8 cellular contexts compared by ENCODE assay signal in the genomic region with DNA sequence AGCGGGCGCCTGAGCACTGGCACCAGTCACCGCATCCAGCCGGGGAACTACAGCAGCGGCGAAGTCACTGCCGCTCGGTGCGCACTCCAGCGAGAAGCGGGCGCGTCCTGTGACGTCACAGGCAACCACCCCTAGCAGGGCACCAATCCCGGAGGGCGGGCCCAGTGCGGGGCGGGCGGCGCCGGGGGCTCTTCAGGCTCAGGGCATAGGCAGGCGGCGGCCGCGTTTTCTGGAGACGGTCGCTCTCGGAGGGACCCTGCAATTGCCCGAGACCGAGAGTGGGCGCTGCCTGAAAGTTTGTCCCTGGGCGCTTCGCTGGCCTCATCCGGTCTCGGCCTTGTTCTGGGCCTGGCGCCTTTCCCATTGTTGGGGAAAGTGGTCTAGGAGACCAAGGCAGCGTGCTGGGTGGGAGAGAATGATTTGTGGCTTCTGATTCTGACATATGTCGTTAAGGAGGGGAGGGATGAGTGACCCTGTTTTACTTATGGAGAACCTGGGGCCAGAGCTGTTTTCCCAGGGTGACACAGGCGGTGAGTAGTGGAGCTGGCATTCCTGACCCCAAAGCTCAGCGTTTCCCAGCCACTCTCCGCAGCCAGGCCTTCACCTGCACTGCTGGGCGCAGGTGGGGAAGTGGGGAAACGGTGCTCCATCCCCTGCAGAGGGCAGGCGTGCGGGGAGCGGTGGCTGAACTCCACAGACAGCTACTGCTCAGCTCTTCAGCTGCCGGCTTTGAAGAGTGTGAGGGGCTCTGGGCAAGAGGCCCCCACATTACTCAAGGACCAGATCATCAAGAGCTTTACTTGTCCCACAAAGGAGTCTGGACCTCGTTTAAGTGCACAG. TPM values are rescaled to one million over a fixed set of nuclear protein-coding genes. Genes with fewer than 3 reads are reported as not detected.
DNase-seq lines count a peak whose midpoint lies in the region; ATAC-seq and TF ChIP-seq lines count a peak whose summit lies in the region.
"Not testable (repeated sequence)": the region's sequence is repeated elsewhere in the genome, so short reads cannot be mapped to it uniquely, and the experiment has no call there.

A gene with protein sequence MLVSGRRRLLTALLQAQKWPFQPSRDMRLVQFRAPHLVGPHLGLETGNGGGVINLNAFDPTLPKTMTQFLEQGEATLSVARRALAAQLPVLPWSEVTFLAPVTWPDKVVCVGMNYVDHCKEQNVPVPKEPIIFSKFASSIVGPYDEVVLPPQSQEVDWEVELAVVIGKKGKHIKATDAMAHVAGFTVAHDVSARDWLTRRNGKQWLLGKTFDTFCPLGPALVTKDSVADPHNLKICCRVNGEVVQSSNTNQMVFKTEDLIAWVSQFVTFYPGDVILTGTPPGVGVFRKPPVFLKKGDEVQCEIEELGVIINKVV (minus strand): TSS at position 111 of the 840 bp plus-strand sequence. CDS start 3,176 bp downstream, outside the sequence.

- not testable (repeated sequence) for H3K4me1 ChIP-seq in parathyroid adenoma

- peak within 1 kb of the TSS; percentile 64 for H3K4me3 Mint-ChIP-seq in T-helper 1 cell treated with Interleukin-12 subunit alpha and Interleukin-12 subunit beta and Interleukin-4 antibody, amounts not matched to agents 30 μg/mL and 1 μg/mL, for 36 hours
- peak within 1 kb of the TSS; percentile 78 for H3K4me3 Mint-ChIP-seq in activated naive CD8-positive, alpha-beta T cell treated with anti-CD3 and anti-CD28 coated beads for 36 hours

- H3K9me3 Mint-ChIP-seq in T-helper 1 cell treated with Interleukin-12 subunit alpha and Interleukin-12 subunit beta and Interleukin-4 antibody, amounts not matched to agents 30 μg/mL and 1 μg/mL, for 36 hours; activated naive CD8-positive, alpha-beta T cell treated with anti-CD3 and anti-CD28 coated beads for 36 hours: not testable (repeated sequence)

- H3K79me2 ChIP-seq in parathyroid adenoma, result not testable (repeated sequence)

- peak within 1 kb of the TSS; percentile 72 for H3K27ac Mint-ChIP-seq in T-helper 1 cell treated with Interleukin-12 subunit alpha and Interleukin-12 subunit beta and Interleukin-4 antibody, amounts not matched to agents 30 μg/mL and 1 μg/mL, for 36 hours
- peak within 1 kb of the TSS; percentile 63 for H3K27ac Mint-ChIP-seq in activated naive CD8-positive, alpha-beta T cell treated with anti-CD3 and anti-CD28 coated beads for 36 hours

- H3K9me3 ChIP-seq in parathyroid adenoma (ENCODE audit: control insufficient read depth, low read length), result not testable (repeated sequence)

- peak within 1 kb of the TSS; percentile 9 for H3K4me2 ChIP-seq in parathyroid adenoma (ENCODE audit: low read length)

- not testable (repeated sequence) for H3K9ac ChIP-seq in parathyroid adenoma

- peak within 1 kb of the TSS; percentile 91 for H2AFZ ChIP-seq in parathyroid adenoma

- CTCF ChIA-PET in GM10248 (lab: Yijun Ruan, JAX), result interaction anchor here (0.9 to 1.5 kb wide), 2 partner anchors 17 to 237 kb away, joined by 3 to 8 read pairs; a partner anchor contains a TSS

- peaks cover 10% of the 10 kb centered on the region for H3K4me1 Mint-ChIP-seq in T-helper 1 cell treated with Interleukin-12 subunit alpha and Interleukin-12 subunit beta and Interleukin-4 antibody, amounts not matched to agents 30 μg/mL and 1 μg/mL, for 36 hours (ENCODE audit: low read depth)
- peaks cover 12% of the 10 kb centered on the region for H3K4me1 Mint-ChIP-seq in activated naive CD8-positive, alpha-beta T cell treated with anti-CD3 and anti-CD28 coated beads for 36 hours

- peaks cover 16% of the 10 kb centered on the region for H3K27me3 Mint-ChIP-seq in T-helper 1 cell treated with Interleukin-12 subunit alpha and Interleukin-12 subunit beta and Interleukin-4 antibody, amounts not matched to agents 30 μg/mL and 1 μg/mL, for 36 hours (ENCODE audit: low read depth)
- not testable (repeated sequence) for H3K27me3 Mint-ChIP-seq in activated naive CD8-positive, alpha-beta T cell treated with anti-CD3 and anti-CD28 coated beads for 36 hours

- not testable (repeated sequence) for H3K36me3 ChIP-seq in parathyroid adenoma (ENCODE audit: control insufficient read depth, insufficient read depth, low read length)

- H3K27ac ChIP-seq in parathyroid adenoma, result peak within 1 kb of the TSS; percentile 4

- not testable (repeated sequence) for H3K36me3 Mint-ChIP-seq in T-helper 1 cell treated with Interleukin-12 subunit alpha and Interleukin-12 subunit beta and Interleukin-4 antibody, amounts not matched to agents 30 μg/mL and 1 μg/mL, for 36 hours (ENCODE audit: low read depth); activated naive CD8-positive, alpha-beta T cell treated with anti-CD3 and anti-CD28 coated beads for 36 hours

- ATAC-seq in HG02759 (IDR thresholded peaks at IDR 0.05; ENCODE audit: unreplicated experiment), result peak; percentile 90

- intact Hi-C loops in head of caudate nucleus (cut with DNase I), result not testable (repeated sequence)

- peak within 1 kb of the TSS; percentile 5 for H3K4me3 ChIP-seq in parathyroid adenoma (ENCODE audit: low read depth, low read length)

- POLR2A ChIA-PET in GM10248 (lab: Yijun Ruan, JAX), result not testable (repeated sequence)

- H3K27me3 ChIP-seq in parathyroid adenoma (ENCODE audit: control insufficient read depth, insufficient read depth, low read length), result not testable (repeated sequence)

- DNase-seq in GM10248 (ENCODE audit: extremely low spot score) (peak; percentile 55), NCI-H1092 treated with DMSO at 0.1 percent for 48 hours (lab: John Stamatoyannopoulos, UW) (peak; percentile 24), head of caudate nucleus (peak; percentile 80 to 95 (median 91)), superior temporal gyrus (ENCODE audit: extremely low spot score) (peak; percentile 70)
- peak; percentile 82 for DNase-seq in activated naive CD8-positive, alpha-beta T cell treated with anti-CD3 and anti-CD28 coated beads for 36 hours

- TF ChIP-seq CTCF in GM10248 (IDR thresholded peaks at IDR 0.05; ENCODE audit: control extremely low read depth, extremely low read depth, low read depth, missing control alignments); parathyroid adenoma (IDR thresholded peaks at IDR 0.05): not testable (repeated sequence)

RNA-seq across cellular contexts. Expression of the gene that starts here (rescaled TPM):
- total RNA-seq in activated naive CD8-positive, alpha-beta T cell treated with anti-CD3 and anti-CD28 coated beads for 36 hours, result 10 to 100 TPM; 19.3 to 20.5 TPM

Comparison
In these comparisons a context has a peak if more than half of its experiments do, and no peak if none do; other contexts are left out.
1. Peak in every context shown above with its lines: DNase-seq, ATAC-seq, H3K4me3 ChIP-seq and H3K27ac ChIP-seq.
2. DNase-seq: peak in every context shown above with its lines; median percentile 91 in head of caudate nucleus; 82 in activated naive CD8-positive, alpha-beta T cell treated with anti-CD3 and anti-CD28 coated beads for 36 hours; 70 in superior temporal gyrus; 55 in GM10248; 24 in NCI-H1092 treated with DMSO at 0.1 percent for 48 hours.